11 cellular contexts compared by ENCODE assay signal in the genomic region with DNA sequence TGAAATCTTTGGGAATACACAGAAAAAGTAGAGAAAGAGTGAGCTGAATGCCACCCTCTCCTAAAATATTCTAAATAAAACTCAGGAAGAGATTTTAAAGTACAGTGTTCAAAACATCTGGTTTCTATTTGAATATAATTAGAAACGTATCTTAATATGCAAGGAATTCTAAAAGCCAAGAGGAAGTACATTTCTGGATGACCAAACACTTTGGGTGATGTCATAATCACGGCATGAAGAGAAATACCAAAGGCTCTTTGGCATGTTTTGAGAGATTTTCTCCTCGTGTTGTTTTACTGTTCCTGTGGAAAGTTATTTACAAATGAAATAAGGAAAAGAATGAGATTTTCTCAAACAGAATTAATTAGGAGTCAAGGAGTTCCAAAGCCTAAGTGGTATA.
DNase-seq lines count a peak whose midpoint lies in the region; ATAC-seq and TF ChIP-seq lines count a peak whose summit lies in the region.
"Had no signal": no experiment of that assay in that cellular context is flagged by ENCODE, and none has a peak within 500 bp of the region (broad histone marks: within the 10 kb centered on the region; RNA-seq: fewer than 3 reads in every experiment).

No MANE protein-coding gene starts in this region.

- H3K4me1 ChIP-seq in HUES48 (ENCODE audit: control insufficient read depth, insufficient read depth, low read length) = peaks cover 9% of the 10 kb centered on the region
- H3K4me1 ChIP-seq in lower lobe of right lung = peaks cover 10% of the 10 kb centered on the region
- H3K4me1 ChIP-seq: parathyroid adenoma had no signal

- intact Hi-C loops in lower lobe of right lung (cut with DNase I) (no loop called here), sciatic nerve (cut with DNase I) (no loop called here)

- H3K9me3 ChIP-seq in HUES48 (ENCODE audit: control insufficient read depth, insufficient read depth, low read length) = no peaks in the 10 kb centered on the region
- no peaks in the 10 kb centered on the region for H3K9me3 ChIP-seq in lower lobe of right lung

- no peak overlapping the region; the same call in 1 of the 2 replicates for H3K9ac ChIP-seq in HUES48 (ENCODE audit: low read depth, low read length)
- H3K9ac ChIP-seq: parathyroid adenoma had no signal

- H3K4me3 ChIP-seq in HUES48 (ENCODE audit: low read depth, low read length) = no peak overlapping the region
- no peak overlapping the region for H3K4me3 ChIP-seq in lower lobe of right lung

- H3K36me3 ChIP-seq in HUES48 (ENCODE audit: control insufficient read depth, insufficient read depth, low read length) = no peaks in the 10 kb centered on the region
- H3K36me3 ChIP-seq in lower lobe of right lung = no peaks in the 10 kb centered on the region

- no peak for TF ChIP-seq CTCF in lower lobe of right lung (IDR thresholded peaks at IDR 0.05)

- DNase-seq in AG08395 (ENCODE audit: low spot score) (peak; percentile 83), dedifferentiated amniotic fluid mesenchymal stem cell (ENCODE audit: extremely low spot score) (peak; percentile 98), lower lobe of right lung (no peak), NCI-H187 treated with DMSO at 0.1 percent for 48 hours (lab: John Stamatoyannopoulos, UW) (no peak), sciatic nerve (ENCODE audit: low spot score) (no peak), 8988T (no peak)
- DNase-seq: CD4-positive, alpha-beta T cell; NCI-H1092 treated with DMSO at 0.1 percent for 48 hours had no signal

- no peaks in the 10 kb centered on the region for H3K27me3 ChIP-seq in HUES48 (ENCODE audit: control insufficient read depth, insufficient read depth, low read length)
- H3K27me3 ChIP-seq in lower lobe of right lung (ENCODE audit: low read depth) = no peaks in the 10 kb centered on the region

- H3K27ac ChIP-seq in HUES48 (ENCODE audit: low read depth, low read length) (peak overlapping the region; percentile 41), lower lobe of right lung (peak overlapping the region; percentile 56)
- H3K27ac ChIP-seq: parathyroid adenoma had no signal

- ATAC-seq in lower lobe of right lung (peak in 1 of 2 donors; percentile 69), sciatic nerve (no peak), HG03097 (IDR thresholded peaks at IDR 0.05; ENCODE audit: low FRiP score, unreplicated experiment) (no peak)

Comparison
In these comparisons a context has a peak if more than half of its experiments do, and no peak if none do; other contexts are left out.
1. DNase-seq: peak in AG08395 (single experiment) and dedifferentiated amniotic fluid mesenchymal stem cell (single experiment); none in lower lobe of right lung (single experiment), NCI-H187 treated with DMSO at 0.1 percent for 48 hours (single experiment), sciatic nerve (single experiment) and 8988T (single experiment).